Comparison of ENCODE assay signal across 8 cellular contexts in the genomic region with DNA sequence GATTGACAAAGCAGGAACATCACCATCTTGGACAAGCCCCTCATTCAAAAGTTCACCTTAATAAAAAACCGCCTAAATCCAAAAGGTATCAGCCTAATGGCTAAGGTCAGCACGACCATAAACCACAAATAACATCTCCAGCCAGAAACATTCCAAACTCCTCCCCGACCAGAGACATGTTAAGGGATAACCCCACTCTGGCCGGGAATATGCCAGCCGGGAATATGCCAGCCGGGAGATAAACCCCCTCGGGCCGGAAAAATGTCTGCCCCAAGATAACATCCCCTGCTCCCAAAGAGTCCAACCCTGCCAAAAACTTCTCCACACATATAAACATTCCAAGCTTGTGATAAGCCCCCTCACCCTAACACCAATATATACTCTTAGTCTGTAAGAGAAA. TPM values are rescaled to one million over a fixed set of nuclear protein-coding genes. Genes with fewer than 3 reads are reported as not detected.
DNase-seq lines count a peak whose midpoint lies in the region; ATAC-seq and TF ChIP-seq lines count a peak whose summit lies in the region.

No MANE protein-coding gene starts in this region.

- CTCF ChIA-PET in BJ (lab: Yijun Ruan, JAX), result interaction anchor here (1.6 to 2.7 kb wide), 2 partner anchors 29 to 968 kb away, joined by 3 to 13 read pairs; partner anchors contain the start of gene C1QBP
- CTCF ChIA-PET in naive thymus-derived CD4-positive, alpha-beta T cell (lab: Charles Lee), result interaction anchor here (0.5 kb wide), 1 partner anchor 226 kb away, joined by 3 read pairs; no protein-coding TSS in a partner anchor

- POLR2A ChIA-PET in BJ (lab: Charles Lee), result no interaction called here
- POLR2A ChIA-PET in naive thymus-derived CD4-positive, alpha-beta T cell (lab: Charles Lee), result interaction anchor here (0.6 to 5.0 kb wide), 3 partner anchors 20 to 61 kb away, joined by 3 to 61 read pairs (median 3); partner anchors contain the start of genes C1QBP, DERL2 and MIS12

- peak overlapping the region in 7 of 9 donors; percentile 13 to 85 (median 43) for H3K27ac Mint-ChIP-seq in naive thymus-derived CD4-positive, alpha-beta T cell

- peak overlapping the region; percentile 83 to 95 (median 88) for H3K4me3 Mint-ChIP-seq in naive thymus-derived CD4-positive, alpha-beta T cell

- DNase-seq in BJ (ENCODE audit: low read depth) (no peak), cardiac fibroblast (ENCODE audit: low read depth in 2 of 2) (peak in 1 of 2 donors; percentile 2), COLO829 (ENCODE audit: low spot score) (no peak), occipital lobe (lab: John Stamatoyannopoulos, UW) (no peak), SIG-M5 (lab: John Stamatoyannopoulos, UW) (no peak), NCI-H146 (lab: John Stamatoyannopoulos, UW) (no peak)
- no peak for DNase-seq in Jurkat, Clone E6-1 (ENCODE audit: low read depth, low spot score)
- DNase-seq in naive thymus-derived CD4-positive, alpha-beta T cell, result no peak

- peaks cover 33 to 50% (median 43%) of the 10 kb centered on the region in 7 donors for H3K4me1 Mint-ChIP-seq in naive thymus-derived CD4-positive, alpha-beta T cell

- H3K4me3 ChIP-seq in BJ (ENCODE audit: low read depth, low read length), result peak overlapping the region; percentile 93
- H3K4me3 ChIP-seq in Jurkat, Clone E6-1 (ENCODE audit: low read length), result peak overlapping the region; percentile 91
- H3K4me3 ChIP-seq in cardiac fibroblast (replicated peaks in 1 of 2; ENCODE audit: low read depth in 2 of 2, low read length in 2 of 2), result peak overlapping the region; percentile 95
- peak overlapping the region; percentile 72 for H3K4me3 ChIP-seq in naive thymus-derived CD4-positive, alpha-beta T cell (ENCODE audit: low read length)

- no peaks in the 10 kb centered on the region for H3K27me3 Mint-ChIP-seq in naive thymus-derived CD4-positive, alpha-beta T cell

- peak overlapping the region; percentile 68 for H3K27ac ChIP-seq in naive thymus-derived CD4-positive, alpha-beta T cell (ENCODE audit: low read depth, low read length)

- ATAC-seq in naive thymus-derived CD4-positive, alpha-beta T cell, result no peak

- H3K36me3 Mint-ChIP-seq in naive thymus-derived CD4-positive, alpha-beta T cell, result peaks cover 0 to 8% (median under 1%) of the 10 kb centered on the region in 5 donors

- intact Hi-C loops in naive thymus-derived CD4-positive, alpha-beta T cell (cut with micrococcal nuclease), result loop anchor here in 1 of 2 donors (2.0 kb wide), 1 partner anchor 277 kb away; the partner anchor contains the start of gene ZNF594

- no peaks in the 10 kb centered on the region for H3K36me3 ChIP-seq in BJ (ENCODE audit: control insufficient read depth, insufficient read depth, low read length)
- H3K36me3 ChIP-seq in naive thymus-derived CD4-positive, alpha-beta T cell (ENCODE audit: control insufficient read depth in 2 of 3, insufficient read depth in 3 of 3, low read length in 3 of 3), result peaks cover 0 to 6% (median 0%) of the 10 kb centered on the region in 3 experiments

- TF ChIP-seq CTCF in BJ (IDR thresholded peaks at IDR 0.05; ENCODE audit: insufficient read depth, low read depth, low read length) (no peak), cardiac fibroblast (IDR thresholded peaks at IDR 0.05; ENCODE audit: low read depth, low read length) (no peak)

- H3K27me3 ChIP-seq in BJ (ENCODE audit: control insufficient read depth, insufficient read depth, low read length), result no peaks in the 10 kb centered on the region
- H3K27me3 ChIP-seq in naive thymus-derived CD4-positive, alpha-beta T cell (ENCODE audit: control insufficient read depth in 2 of 2, insufficient read depth in 2 of 2, low read length in 2 of 2), result no peaks in the 10 kb centered on the region

- peaks cover 11 to 12% of the 10 kb centered on the region in 2 donors for H3K4me1 ChIP-seq in naive thymus-derived CD4-positive, alpha-beta T cell (ENCODE audit: control insufficient read depth in 2 of 2, insufficient read depth in 2 of 2, low read length in 2 of 2)

- no peaks in the 10 kb centered on the region for H3K9me3 ChIP-seq in naive thymus-derived CD4-positive, alpha-beta T cell (ENCODE audit: control insufficient read depth in 2 of 3, low read length in 3 of 3)

- H3K9me3 Mint-ChIP-seq in naive thymus-derived CD4-positive, alpha-beta T cell, result no peaks in the 10 kb centered on the region

RNA-seq across cellular contexts. Expression of gene DHX33, which starts 1.4 kb away (rescaled TPM):
- 6.4 and 9.1 TPM in 2 replicates for polyA plus RNA-seq in BJ (2011; rRNA removed)
- 10.9 and 11.4 TPM in 2 replicates for polyA minus RNA-seq in BJ (2011; rRNA and poly(A)+ RNA removed)
- polyA plus RNA-seq in Jurkat, Clone E6-1 (2012; ENCODE audit: insufficient read depth, insufficient read length), result 22.0 TPM
- 10 to 100 TPM in 3 of 5 experiments, 1 to 10 TPM in 2; 7.1 to 19.1 (median 11.3) TPM for total RNA-seq in naive thymus-derived CD4-positive, alpha-beta T cell
- under 1 TPM; 0.95 to 0.99 TPM for polyA plus RNA-seq in naive thymus-derived CD4-positive, alpha-beta T cell
- total RNA-seq in occipital lobe, result 14.5 TPM

RNA-seq across cellular contexts. Expression of gene DERL2, which starts 18.6 kb away (rescaled TPM):
- polyA plus RNA-seq in BJ (2011; rRNA removed), result 69.3 and 115 TPM in 2 replicates
- 13.8 and 21.5 TPM in 2 replicates for polyA minus RNA-seq in BJ (2011; rRNA and poly(A)+ RNA removed)
- polyA plus RNA-seq in Jurkat, Clone E6-1 (2012; ENCODE audit: insufficient read depth, insufficient read length), result 71.4 TPM
- 10 to 100 TPM; 63.4 to 84.4 (median 80.4) TPM for total RNA-seq in naive thymus-derived CD4-positive, alpha-beta T cell
- 10 to 100 TPM; 50.2 to 59.1 TPM for polyA plus RNA-seq in naive thymus-derived CD4-positive, alpha-beta T cell
- total RNA-seq in occipital lobe, result 56.3 TPM

RNA-seq across cellular contexts. Expression of gene MIS12, which starts 18.9 kb away (rescaled TPM):
- 6.2 and 11.4 TPM in 2 replicates for polyA plus RNA-seq in BJ (2011; rRNA removed)
- 4.6 and 12.4 TPM in 2 replicates for polyA minus RNA-seq in BJ (2011; rRNA and poly(A)+ RNA removed)
- 28.9 TPM for polyA plus RNA-seq in Jurkat, Clone E6-1 (2012; ENCODE audit: insufficient read depth, insufficient read length)
- total RNA-seq in naive thymus-derived CD4-positive, alpha-beta T cell, result 10 to 100 TPM; 16.3 to 53.6 (median 38.4) TPM
- 10 to 100 TPM; 19.8 to 20.6 TPM for polyA plus RNA-seq in naive thymus-derived CD4-positive, alpha-beta T cell
- 18.2 TPM for total RNA-seq in occipital lobe

RNA-seq across cellular contexts. Expression of gene C1QBP, which starts 28.5 kb away (rescaled TPM):
- 63.8 and 111 TPM in 2 replicates for polyA plus RNA-seq in BJ (2011; rRNA removed)
- polyA minus RNA-seq in BJ (2011; rRNA and poly(A)+ RNA removed), result 34.3 and 37.6 TPM in 2 replicates
- polyA plus RNA-seq in Jurkat, Clone E6-1 (2012; ENCODE audit: insufficient read depth, insufficient read length), result 764 TPM
- total RNA-seq in naive thymus-derived CD4-positive, alpha-beta T cell, result 100 to 1,000 TPM in 1 of 5 experiments, 10 to 100 TPM in 4; 58.0 to 162 (median 82.3) TPM
- polyA plus RNA-seq in naive thymus-derived CD4-positive, alpha-beta T cell, result 100 to 1,000 TPM; 276 to 294 TPM
- 123 TPM for total RNA-seq in occipital lobe

RNA-seq across cellular contexts. Expression of gene RPAIN, which starts 47.4 kb away (rescaled TPM):
- polyA plus RNA-seq in BJ (2011; rRNA removed), result 22.8 and 29.9 TPM in 2 replicates
- polyA minus RNA-seq in BJ (2011; rRNA and poly(A)+ RNA removed), result 6.8 and 9.5 TPM in 2 replicates
- polyA plus RNA-seq in Jurkat, Clone E6-1 (2012; ENCODE audit: insufficient read depth, insufficient read length), result 146 TPM
- 10 to 100 TPM; 54.2 to 81.1 (median 75.1) TPM for total RNA-seq in naive thymus-derived CD4-positive, alpha-beta T cell
- 10 to 100 TPM; 30.4 to 35.8 TPM for polyA plus RNA-seq in naive thymus-derived CD4-positive, alpha-beta T cell
- total RNA-seq in occipital lobe, result 84.5 TPM
